In the genomic region with DNA sequence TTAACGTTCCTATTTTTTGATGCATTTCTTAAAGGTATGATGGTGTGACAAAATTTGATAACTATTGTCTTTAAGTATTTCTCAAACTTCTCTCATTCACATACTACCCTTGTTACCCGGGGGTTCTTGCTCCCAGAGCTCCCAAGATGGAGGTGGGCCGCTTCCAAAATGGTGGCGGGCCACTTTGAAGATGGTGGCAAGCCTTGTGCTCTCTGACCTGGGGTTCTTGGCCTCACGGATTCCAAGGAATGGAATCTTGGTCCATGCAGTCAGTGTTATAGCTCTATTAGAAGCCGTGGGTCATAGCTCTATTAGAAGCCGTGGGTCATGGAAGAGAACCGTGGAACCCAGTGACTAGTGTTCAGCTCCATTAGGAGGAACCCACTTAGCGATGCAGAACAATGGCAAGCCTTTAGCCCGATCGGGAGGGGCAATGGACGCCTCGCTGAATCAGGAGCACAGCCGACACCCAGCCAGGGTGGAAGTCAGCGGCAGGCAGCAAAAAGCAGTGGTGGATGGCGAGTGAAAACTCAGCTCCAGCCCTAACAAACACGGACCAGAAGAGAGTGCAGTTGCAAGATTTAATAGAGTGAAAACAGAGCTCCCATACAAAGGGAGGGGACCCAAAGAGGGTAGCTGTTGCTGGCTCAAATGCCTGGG, we compare ENCODE assay signal across 24 cellular contexts.
"Had no signal": no experiment of that assay in that cellular context is flagged by ENCODE, and none has a peak within 500 bp of the region (broad histone marks: within the 10 kb centered on the region; RNA-seq: fewer than 3 reads in every experiment).

No MANE protein-coding gene starts in this region.

- H3K27me3 Mint-ChIP-seq: activated naive CD8-positive, alpha-beta T cell; memory B cell; progenitor cell of endocrine pancreas; stimulated activated naive B cell treated with anti-CD40 and anti-IgM and Interleukin-4, amounts not matched to agents 10 μg/mL and 1 μg/mL and 100 μg/mL, for 72 hours had no signal

- H3K36me3 ChIP-seq: adrenal gland, ascending aorta, brain microvascular endothelial cell, upper lobe of right lung had no signal

- H3K4me3 ChIP-seq: adrenal gland, ascending aorta, mucosa of descending colon, upper lobe of right lung had no signal

- H3K27me3 ChIP-seq: adrenal gland, ascending aorta, brain microvascular endothelial cell, upper lobe of right lung had no signal

- H3K27ac ChIP-seq: adrenal gland, ascending aorta, brain microvascular endothelial cell, upper lobe of right lung had no signal

- H3K27ac Mint-ChIP-seq: activated naive CD8-positive, alpha-beta T cell; activated T-helper 2 cell treated with anti-CD3 and anti-CD28 coated beads, Interferon-gamma antibody, Interleukin-2, Interleukin-4, amounts not matched to agents 10 μg/mL and 5 μg/mL and 100 μg/mL, durations not matched to agents 14 hours and 24 hours and 36 hours; progenitor cell of endocrine pancreas; stimulated activated naive B cell treated with anti-CD40 and anti-IgM and Interleukin-4, amounts not matched to agents 10 μg/mL and 1 μg/mL and 100 μg/mL, for 72 hours; T-helper 1 cell treated with Interleukin-12 subunit alpha and Interleukin-12 subunit beta and Interleukin-4 antibody, amounts not matched to agents 30 μg/mL and 1 μg/mL, for 36 hours had no signal

- H3K4me1 ChIP-seq: adrenal gland, ascending aorta, upper lobe of right lung had no signal

- H3K4me3 Mint-ChIP-seq: activated naive CD8-positive, alpha-beta T cell; activated T-cell treated with anti-CD3 and anti-CD28 coated beads, Interleukin-2, amount 50 U/mL, for 4 hours; memory B cell; neural crest cell; stimulated activated naive B cell treated with anti-CD40 and anti-IgM and Interleukin-4, amounts not matched to agents 10 μg/mL and 1 μg/mL and 100 μg/mL, for 72 hours; T-helper 1 cell treated with Interleukin-12 subunit alpha and Interleukin-12 subunit beta and Interleukin-4 antibody, amounts not matched to agents 30 μg/mL and 1 μg/mL, for 36 hours had no signal

- DNase-seq: activated CD4-positive, alpha-beta T cell treated with anti-CD3 and anti-CD28 coated beads for 4 hours; activated CD4-positive, alpha-beta T cell treated with anti-CD3 and anti-CD28 coated beads, Interleukin-2, amount 50 U/mL, for 48 hours; activated CD4-positive, CD25-positive, alpha-beta regulatory T cell; activated CD8-positive, alpha-beta memory T cell treated with anti-CD3 and anti-CD28 coated beads, Interleukin-2, amount 50 U/mL, for 48 hours; activated naive CD4-positive, alpha-beta T cell; activated T-cell treated with anti-CD3 and anti-CD28 coated beads, Interleukin-2, amount 50 U/mL, for 4 hours; adrenal gland; brain microvascular endothelial cell; caudate nucleus; effector memory CD4-positive, alpha-beta T cell; mucosa of descending colon; stimulated activated CD4-positive, alpha-beta T cell treated with anti-CD3 and anti-CD28 coated beads, Interleukin-2, amount 100 ng/mL, for 48 hours; stimulated activated CD8-positive, alpha-beta memory T cell treated with anti-CD3 and anti-CD28 coated beads, Interleukin-4, amount 100 ng/mL, for 48 hours; stimulated activated naive B cell treated with anti-CD40 and anti-IgM and Interleukin-4, amounts not matched to agents 10 μg/mL and 1 μg/mL and 100 μg/mL, for 72 hours; T1000; upper lobe of right lung had no signal

- ATAC-seq: activated T-cell treated with anti-CD3 and anti-CD28 coated beads, Interleukin-2, amount 50 U/mL, for 4 hours; esophagus mucosa; mucosa of descending colon; stimulated activated naive B cell treated with anti-CD40 and anti-IgM and Interleukin-4, amounts not matched to agents 10 μg/mL and 1 μg/mL and 100 μg/mL, for 72 hours; upper lobe of right lung had no signal

- H3K9me3 ChIP-seq: adrenal gland, ascending aorta, mucosa of descending colon, upper lobe of right lung had no signal

- H3K36me3 Mint-ChIP-seq: activated naive CD8-positive, alpha-beta T cell had no signal

- H3K9me3 Mint-ChIP-seq: activated T-cell treated with anti-CD3 and anti-CD28 coated beads, Interleukin-2, amount 50 U/mL, for 4 hours; activated T-helper 2 cell treated with anti-CD3 and anti-CD28 coated beads, Interferon-gamma antibody, Interleukin-2, Interleukin-4, amounts not matched to agents 10 μg/mL and 5 μg/mL and 100 μg/mL, durations not matched to agents 14 hours and 24 hours and 36 hours; memory B cell; neural crest cell; stimulated activated naive B cell treated with anti-CD40 and anti-IgM and Interleukin-4, amounts not matched to agents 10 μg/mL and 1 μg/mL and 100 μg/mL, for 72 hours; T-helper 1 cell treated with Interleukin-12 subunit alpha and Interleukin-12 subunit beta and Interleukin-4 antibody, amounts not matched to agents 30 μg/mL and 1 μg/mL, for 36 hours had no signal
